In genomic region chr16:2791174-2791573, GRCh38 we compare ENCODE assay signal across 25 cellular contexts. TPM values are rescaled to one million over a fixed set of nuclear protein-coding genes. Genes with fewer than 3 reads are reported as not detected.
A peak's percentile ranks its signal among the peaks of the same experiment; 100 is the strongest.
DNase-seq lines count a peak whose midpoint lies in the region; ATAC-seq and TF ChIP-seq lines count a peak whose summit lies in the region.
"Had no signal": no experiment of that assay in that cellular context is flagged by ENCODE, and none has a peak within 500 bp of the region (broad histone marks: within the 10 kb centered on the region; RNA-seq: fewer than 3 reads in every experiment).

No MANE protein-coding gene starts in this region.

- no peak overlapping the region for H3K23ac ChIP-seq in H9 (ENCODE audit: insufficient read length, low read depth, low read length)

- TF ChIP-seq POLR2A in sigmoid colon (IDR thresholded peaks at IDR 0.05), result no peak

- no peak overlapping the region for H3K56ac ChIP-seq in H9 (ENCODE audit: insufficient read length, low read depth, low read length)

- H3K9ac ChIP-seq in H9 (ENCODE audit: extremely low read depth, insufficient read length, low read length), result no peak overlapping the region
- H3K9ac ChIP-seq: GM23248 had no signal

- peaks cover 7 to 19% of the 10 kb centered on the region in 2 experiments; a peak in 3 of 4 replicates for H3K4me1 Mint-ChIP-seq in H9

- H3K36me3 ChIP-seq in sigmoid colon, result no peaks in the 10 kb centered on the region
- H3K36me3 ChIP-seq: Peyer's patch had no signal

- H3K23me2 ChIP-seq in H9 (ENCODE audit: insufficient read length, low read depth, low read length, poor library complexity, severe bottlenecking), result no peaks in the 10 kb centered on the region

- no peaks in the 10 kb centered on the region for H3K27me3 ChIP-seq in H9 (ENCODE audit: insufficient read depth, low read length)
- H3K27me3 ChIP-seq in sigmoid colon, result peaks cover 7 to 56% (median 23%) of the 10 kb centered on the region in 3 donors
- H3K27me3 ChIP-seq: Peyer's patch had no signal

- no peak overlapping the region for H2BK5ac ChIP-seq in H9 (ENCODE audit: insufficient read length, low read length)

- no peak overlapping the region for H2BK20ac ChIP-seq in H9 (ENCODE audit: low read depth, low read length, poor library complexity, severe bottlenecking)

- H3K27ac ChIP-seq in H9 (ENCODE audit: insufficient read length, low read depth, low read length) (no peak overlapping the region), sigmoid colon (no peak overlapping the region)
- H3K27ac ChIP-seq: GM23248, HL-60, Peyer's patch had no signal

- no peak overlapping the region for H2BK120ac ChIP-seq in H9 (ENCODE audit: low read depth, low read length, poor library complexity, severe bottlenecking)

- no peak overlapping the region for H3K18ac ChIP-seq in H9 (ENCODE audit: insufficient read length, low read depth, low read length)

- WGBS in H9 (ENCODE audit: extremely low coverage, insufficient read length, low lambda C conversion rate), result no CpG with 5 or more reads among the region's 8 CpGs
- 86 to 88% methylated on average over 8 of the region's 8 CpGs for WGBS in sigmoid colon, 2 donors

- H3K9me3 ChIP-seq in H9 (ENCODE audit: control insufficient read depth, low read depth, low read length) (no peaks in the 10 kb centered on the region), sigmoid colon (no peaks in the 10 kb centered on the region)
- H3K9me3 ChIP-seq: Peyer's patch had no signal

- peak; percentile 16 for DNase-seq in D341Med (ENCODE audit: low spot score)
- peak; percentile 25 for DNase-seq in H9
- peak; percentile 35 for DNase-seq in islet precursor cell
- DNase-seq in sigmoid colon, result peak; percentile 44
- no peak for DNase-seq in T-helper 9 cell
- no peak for DNase-seq in COLO829 (ENCODE audit: low spot score)
- DNase-seq: CD4-positive, CD25-positive, alpha-beta regulatory T cell; COR-L47; DMS 273 treated with DMSO at 0.1 percent for 48 hours; DMS79 treated with DMSO at 0.1 percent for 48 hours; GM23248; HCEC 1CT; KBM-7; MM.1S; NCI-H1048; NCI-H1417 treated with DMSO at 0.1 percent for 48 hours; NCI-H187; NCI-H2227 treated with DMSO at 0.1 percent for 48 hours; NCI-H510A; SHP77 had no signal

- no peak overlapping the region for H3K4me2 ChIP-seq in H9 (ENCODE audit: insufficient read depth, insufficient read length, low read length)

- no peak overlapping the region for H4K8ac ChIP-seq in H9 (replicated peaks; ENCODE audit: insufficient read length, low read depth, low read length)

- no peaks in the 10 kb centered on the region for H3K36me3 Mint-ChIP-seq in H9 (ENCODE audit: insufficient read depth in 1 of 3, low read depth in 3 of 3)
- H3K36me3 Mint-ChIP-seq: CD4-positive, CD25-positive, alpha-beta regulatory T cell had no signal

- no peaks in the 10 kb centered on the region for H4K20me1 ChIP-seq in H9 (ENCODE audit: control insufficient read depth, insufficient read depth, insufficient read length)

- no peak overlapping the region for H4K5ac ChIP-seq in H9 (ENCODE audit: insufficient read length, low read depth, low read length)

- no peak overlapping the region; the same call in 1 of the 2 replicates for H3K14ac ChIP-seq in H9 (ENCODE audit: insufficient read depth, low read length)

- no peak overlapping the region; a peak in 1 of 5 replicates for H3K4me3 Mint-ChIP-seq in H9

- no peak overlapping the region for H3T11ph ChIP-seq in H9 (ENCODE audit: low read length)

- H2AK5ac ChIP-seq in H9 (ENCODE audit: insufficient read length, low read length), result no peak overlapping the region

- H3K9me3 Mint-ChIP-seq in H9, result no peaks in the 10 kb centered on the region

- no peaks in the 10 kb centered on the region for H3K79me1 ChIP-seq in H9 (ENCODE audit: insufficient read depth, low read depth, low read length, poor library complexity, severe bottlenecking)

- H3K4me1 ChIP-seq in H9 (ENCODE audit: insufficient read depth, low read length) (no peaks in the 10 kb centered on the region), sigmoid colon (no peaks in the 10 kb centered on the region)

- no peaks in the 10 kb centered on the region for H3K79me2 ChIP-seq in H9 (ENCODE audit: insufficient read depth, low read length)

- H2AFZ ChIP-seq in H9 (ENCODE audit: low read length), result no peak overlapping the region
- H2AFZ ChIP-seq: GM23248 had no signal

- H4K91ac ChIP-seq in H9 (ENCODE audit: insufficient read length, low read depth, low read length), result no peak overlapping the region

- no peak for ATAC-seq in GM21526 (IDR thresholded peaks at IDR 0.05; ENCODE audit: low FRiP score, unreplicated experiment)

- H3K27me3 Mint-ChIP-seq in H9 (ENCODE audit: low read depth), result peaks cover 32% of the 10 kb centered on the region

- no peak overlapping the region for H2BK12ac ChIP-seq in H9 (ENCODE audit: insufficient read length, low read depth, low read length)

- no peak overlapping the region for H3K27ac Mint-ChIP-seq in H9
- H3K27ac Mint-ChIP-seq: CD4-positive, CD25-positive, alpha-beta regulatory T cell had no signal

- no peak for TF ChIP-seq EP300 in sigmoid colon (IDR thresholded peaks at IDR 0.05)

- TF ChIP-seq CTCF in H9 (conservative IDR thresholded peaks at IDR 0.05) (no peak), sigmoid colon (IDR thresholded peaks at IDR 0.05) (no peak)

- no peak overlapping the region for H2BK15ac ChIP-seq in H9 (ENCODE audit: low read depth, low read length)

- no peak overlapping the region for H3K4me3 ChIP-seq in sigmoid colon
- H3K4me3 ChIP-seq: GM23248, Peyer's patch had no signal

- intact Hi-C loops in sigmoid colon (cut with DNase I), result no loop called here

- H3K4ac ChIP-seq in H9 (ENCODE audit: low read depth, low read length), result no peak overlapping the region

RNA-seq across cellular contexts. Expression of gene PRSS33, which starts 3.8 kb away (rescaled TPM):
- total RNA-seq in H9 (2021), result not detected in 2 replicates
- total RNA-seq in sigmoid colon, result not detected
- not detected for polyA plus RNA-seq in sigmoid colon
- total RNA-seq: CD4-positive, CD25-positive, alpha-beta regulatory T cell; GM23248; Peyer's patch had no signal
- polyA plus RNA-seq: BJ; CD4-positive, CD25-positive, alpha-beta regulatory T cell; GM23248 had no signal

RNA-seq across cellular contexts. Expression of gene PRSS41, which starts 7.1 kb away (rescaled TPM):
- total RNA-seq in H9 (2021) (not detected in 2 replicates), sigmoid colon (not detected)
- polyA plus RNA-seq in sigmoid colon, result not detected
- total RNA-seq: CD4-positive, CD25-positive, alpha-beta regulatory T cell; GM23248; HT-29; Peyer's patch had no signal
- polyA plus RNA-seq: BJ; CD4-positive, CD25-positive, alpha-beta regulatory T cell; GM23248 had no signal

RNA-seq across cellular contexts. Expression of gene ELOB, which starts 14.1 kb away (rescaled TPM):
- 319 and 331 TPM in 2 replicates for total RNA-seq in H9 (2021)
- total RNA-seq in sigmoid colon, result 1,000 to 10,000 TPM in 1 of 4 donors, 100 to 1,000 TPM in 3; 329 to 1,166 (median 508) TPM
- polyA plus RNA-seq in sigmoid colon, result 100 to 1,000 TPM; 454 to 984 (median 463) TPM

RNA-seq across cellular contexts. Expression of gene PRSS21, which starts 25.9 kb away (rescaled TPM):
- total RNA-seq in H9 (2021) (not detected in 2 replicates), sigmoid colon (not detected)
- polyA plus RNA-seq in sigmoid colon, result under 1 TPM in 1 of 3 donors, not detected in 2; 0.58 TPM
- total RNA-seq: CD4-positive, CD25-positive, alpha-beta regulatory T cell; GM23248; HT-29 had no signal
- polyA plus RNA-seq: GM23248 had no signal

RNA-seq across cellular contexts. Expression of gene SRRM2, which starts 38.7 kb away (rescaled TPM):
- total RNA-seq in H9 (2021), result 667 and 694 TPM in 2 replicates
- total RNA-seq in sigmoid colon, result 100 to 1,000 TPM; 181 to 826 (median 219) TPM
- polyA plus RNA-seq in sigmoid colon, result 100 to 1,000 TPM in 1 of 3 donors, 10 to 100 TPM in 2; 66.1 to 725 (median 73.8) TPM

Comparison
In these comparisons a context has a peak if more than half of its experiments do, and no peak if none do; other contexts are left out.
1. DNase-seq: peak in D341Med (single experiment), H9 (single experiment), islet precursor cell (single experiment) and sigmoid colon (single experiment); none in T-helper 9 cell (single experiment) and COLO829 (single experiment).